15 cellular contexts compared by ENCODE assay signal in genomic region chr4:75533926-75534325, GRCh38. TPM values are rescaled to one million over a fixed set of nuclear protein-coding genes. Genes with fewer than 3 reads are reported as not detected.
"Had no signal": no experiment of that assay in that cellular context is flagged by ENCODE, and none has a peak within 500 bp of the region (broad histone marks: within the 10 kb centered on the region; RNA-seq: fewer than 3 reads in every experiment).

No MANE protein-coding gene starts in this region.

RNA-seq across cellular contexts. Expression of gene ODAPH, which starts 21.9 kb away (rescaled TPM):
- total RNA-seq: activated naive CD4-positive, alpha-beta T cell treated with anti-CD3 and anti-CD28 coated beads for 36 hours; activated naive CD4-positive, alpha-beta T cell treated with anti-CD3 and anti-CD28 coated beads, Interleukin-2, amount 50 U/mL, for 72 hours; activated naive CD8-positive, alpha-beta T cell treated with anti-CD3 and anti-CD28 coated beads for 36 hours; activated T-cell treated with anti-CD3 and anti-CD28 coated beads, Interleukin-2, amount 50 U/mL, for 4 hours; activated T-helper 2 cell treated with anti-CD3 and anti-CD28 coated beads, Interferon-gamma antibody, Interleukin-2, Interleukin-4, amounts not matched to agents 10 μg/mL and 5 μg/mL and 100 μg/mL, durations not matched to agents 14 hours and 24 hours and 36 hours; adrenal gland; aorta; ascending aorta; body of pancreas; breast epithelium; bronchial epithelial cell; cardiac septum; cerebellum; chondrocyte had no signal
- polyA plus RNA-seq: adipose tissue, aorta had no signal
